In the genomic region with DNA sequence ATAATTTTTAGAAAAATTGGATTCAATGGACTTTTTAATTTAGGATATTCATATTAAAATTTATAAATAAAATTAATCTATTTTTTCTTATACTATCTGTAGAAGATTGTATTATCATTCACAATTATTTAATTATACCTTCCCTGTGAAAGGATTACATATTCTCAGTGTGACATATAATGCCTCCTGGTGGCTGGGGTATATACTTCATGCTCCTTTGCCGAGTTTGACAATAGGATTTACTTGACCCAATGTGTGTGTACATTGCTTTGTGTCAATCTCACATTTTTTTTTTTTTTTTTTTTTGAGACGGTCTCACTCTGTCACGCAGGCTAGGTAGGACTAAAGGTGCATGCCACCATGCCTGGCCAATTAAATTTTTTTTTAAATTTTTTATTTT, we compare ENCODE assay signal across 1 cellular context.
TF ChIP-seq lines count a peak whose summit lies in the region.

No MANE protein-coding gene starts in this region.

TF ChIP-seq in SK-N-SH, 30 proteins besides CTCF, POLR2A, EP300 and RAD21 (continued from another document):
- TF ChIP-seq PBX3 (IDR thresholded peaks at IDR 0.05) (no peak), ZBTB33 (IDR thresholded peaks at IDR 0.05; ENCODE audit: borderline replicate concordance, low read depth) (no peak), YY1 (IDR thresholded peaks at IDR 0.05; ENCODE audit: low read depth) (no peak), RFX5 (IDR thresholded peaks at IDR 0.05; ENCODE audit: low read length) (no peak), NRF1 (IDR thresholded peaks at IDR 0.05; ENCODE audit: low read depth, low read length) (no peak), SIN3A (IDR thresholded peaks at IDR 0.05; ENCODE audit: borderline replicate concordance, low read depth, low read length) (no peak), TAF1 (IDR thresholded peaks at IDR 0.05; ENCODE audit: borderline replicate concordance, low read depth, low read length) (no peak), FOXJ3 (CRISPR knock-in tag; IDR thresholded peaks at IDR 0.05) (no peak)
- TF ChIP-seq, protein P1, sequence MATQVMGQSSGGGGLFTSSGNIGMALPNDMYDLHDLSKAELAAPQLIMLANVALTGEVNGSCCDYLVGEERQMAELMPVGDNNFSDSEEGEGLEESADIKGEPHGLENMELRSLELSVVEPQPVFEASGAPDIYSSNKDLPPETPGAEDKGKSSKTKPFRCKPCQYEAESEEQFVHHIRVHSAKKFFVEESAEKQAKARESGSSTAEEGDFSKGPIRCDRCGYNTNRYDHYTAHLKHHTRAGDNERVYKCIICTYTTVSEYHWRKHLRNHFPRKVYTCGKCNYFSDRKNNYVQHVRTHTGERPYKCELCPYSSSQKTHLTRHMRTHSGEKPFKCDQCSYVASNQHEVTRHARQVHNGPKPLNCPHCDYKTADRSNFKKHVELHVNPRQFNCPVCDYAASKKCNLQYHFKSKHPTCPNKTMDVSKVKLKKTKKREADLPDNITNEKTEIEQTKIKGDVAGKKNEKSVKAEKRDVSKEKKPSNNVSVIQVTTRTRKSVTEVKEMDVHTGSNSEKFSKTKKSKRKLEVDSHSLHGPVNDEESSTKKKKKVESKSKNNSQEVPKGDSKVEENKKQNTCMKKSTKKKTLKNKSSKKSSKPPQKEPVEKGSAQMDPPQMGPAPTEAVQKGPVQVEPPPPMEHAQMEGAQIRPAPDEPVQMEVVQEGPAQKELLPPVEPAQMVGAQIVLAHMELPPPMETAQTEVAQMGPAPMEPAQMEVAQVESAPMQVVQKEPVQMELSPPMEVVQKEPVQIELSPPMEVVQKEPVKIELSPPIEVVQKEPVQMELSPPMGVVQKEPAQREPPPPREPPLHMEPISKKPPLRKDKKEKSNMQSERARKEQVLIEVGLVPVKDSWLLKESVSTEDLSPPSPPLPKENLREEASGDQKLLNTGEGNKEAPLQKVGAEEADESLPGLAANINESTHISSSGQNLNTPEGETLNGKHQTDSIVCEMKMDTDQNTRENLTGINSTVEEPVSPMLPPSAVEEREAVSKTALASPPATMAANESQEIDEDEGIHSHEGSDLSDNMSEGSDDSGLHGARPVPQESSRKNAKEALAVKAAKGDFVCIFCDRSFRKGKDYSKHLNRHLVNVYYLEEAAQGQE (IDR thresholded peaks at IDR 0.05; ENCODE audit: low read depth, low read length): no peak
